ENCODE assay signal across 9 cellular contexts in the genomic region with DNA sequence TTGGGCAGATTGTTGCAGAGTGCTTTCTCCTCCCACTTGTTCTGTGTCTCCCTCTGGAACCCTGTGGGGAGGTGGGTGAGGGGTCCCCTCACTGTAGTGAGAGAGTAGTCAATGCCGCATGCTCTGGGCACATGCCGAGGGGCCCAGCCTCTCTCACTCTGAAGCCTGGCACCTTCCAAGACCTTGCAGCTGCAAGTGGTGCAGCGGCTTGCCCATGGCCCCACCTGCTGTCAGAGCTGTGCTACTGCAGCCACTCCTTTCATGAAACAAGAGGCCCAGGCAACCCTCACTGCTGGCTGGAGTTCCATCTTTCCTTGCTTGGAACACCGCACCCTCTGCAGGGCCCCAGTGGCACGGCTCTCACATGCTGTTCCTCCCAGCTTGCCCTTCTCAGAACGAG. TPM values are rescaled to one million over a fixed set of nuclear protein-coding genes. Genes with fewer than 3 reads are reported as not detected.
DNase-seq lines count a peak whose midpoint lies in the region; ATAC-seq and TF ChIP-seq lines count a peak whose summit lies in the region.
"Had no signal": no experiment of that assay in that cellular context is flagged by ENCODE, and none has a peak within 500 bp of the region (broad histone marks: within the 10 kb centered on the region; RNA-seq: fewer than 3 reads in every experiment).

No MANE protein-coding gene starts in this region.

- H3K9ac ChIP-seq in Loucy (ENCODE audit: low read depth, low read length, poor library complexity, severe bottlenecking): no peak overlapping the region

- CTCF ChIA-PET in activated CD4-positive, alpha-beta memory T cell treated with anti-CD3 and anti-CD28 coated beads for 36 hours (lab: Charles Lee): interaction anchor here (0.8 to 1.9 kb wide), 13 partner anchors 11 to 445 kb away, joined by 3 to 10 read pairs (median 4); no protein-coding TSS in a partner anchor

- no peaks in the 10 kb centered on the region for H3K27me3 ChIP-seq in Loucy (ENCODE audit: insufficient read depth, low read length, poor library complexity, severe bottlenecking)
- no peaks in the 10 kb centered on the region for H3K27me3 ChIP-seq in effector memory CD4-positive, alpha-beta T cell (replicated peaks; ENCODE audit: control insufficient read depth, insufficient read depth, low read length, poor library complexity, severe bottlenecking)

- peak; percentile 95 for TF ChIP-seq CTCF in Loucy (conservative IDR thresholded peaks at IDR 0.05; ENCODE audit: low read length)

- peaks cover 14% of the 10 kb centered on the region for H3K4me1 Mint-ChIP-seq in activated CD4-positive, alpha-beta memory T cell treated with anti-CD3 and anti-CD28 coated beads for 36 hours (ENCODE audit: low read depth)

- H3K4me1 ChIP-seq in Loucy (ENCODE audit: insufficient read depth, low read length, poor library complexity, severe bottlenecking): peaks cover 48% of the 10 kb centered on the region
- H3K4me1 ChIP-seq in effector memory CD4-positive, alpha-beta T cell (ENCODE audit: control insufficient read depth, insufficient read depth, low read length, poor library complexity, severe bottlenecking): peaks cover 7% of the 10 kb centered on the region

- H3F3A ChIP-seq in Loucy (ENCODE audit: low read depth): peaks cover 7% of the 10 kb centered on the region; the same call in 1 of the 2 replicates

- POLR2A ChIA-PET in activated CD4-positive, alpha-beta memory T cell treated with anti-CD3 and anti-CD28 coated beads for 36 hours (lab: Charles Lee): no interaction called here

- no peak overlapping the region for H2AFZ ChIP-seq in Loucy (ENCODE audit: low read length)

- H3K4me3 ChIP-seq in Loucy (ENCODE audit: low read length, poor library complexity, severe bottlenecking): no peak overlapping the region
- no peak overlapping the region for H3K4me3 ChIP-seq in effector memory CD4-positive, alpha-beta T cell (ENCODE audit: insufficient read depth, low read depth, low read length, poor library complexity, severe bottlenecking)

- peak; percentile 33 for DNase-seq in CMK (ENCODE audit: low read depth)
- peak; percentile 75 for DNase-seq in activated CD4-positive, alpha-beta memory T cell treated with anti-CD3 and anti-CD28 coated beads for 36 hours
- DNase-seq in effector memory CD4-positive, alpha-beta T cell: peak; percentile 41 to 55 (median 42)
- peak; percentile 80 for DNase-seq in midbrain (lab: John Stamatoyannopoulos, UW)
- DNase-seq in stimulated activated CD8-positive, alpha-beta memory T cell treated with anti-CD3 and anti-CD28 coated beads, Interleukin-2, amount 100 ng/mL, for 1 hour (ENCODE audit: low read depth in 2 of 2): peak; percentile 31 to 41

- H3K4me3 Mint-ChIP-seq in activated CD4-positive, alpha-beta memory T cell treated with anti-CD3 and anti-CD28 coated beads for 36 hours: no peak overlapping the region
- H3K4me3 Mint-ChIP-seq: IgD-negative memory B cell had no signal

- no peaks in the 10 kb centered on the region for H3K36me3 ChIP-seq in Loucy (ENCODE audit: insufficient read depth, low read length)
- no peaks in the 10 kb centered on the region for H3K36me3 ChIP-seq in effector memory CD4-positive, alpha-beta T cell (ENCODE audit: control insufficient read depth, insufficient read depth, low read length)

- H3K36me3 Mint-ChIP-seq in activated CD4-positive, alpha-beta memory T cell treated with anti-CD3 and anti-CD28 coated beads for 36 hours: no peaks in the 10 kb centered on the region
- H3K36me3 Mint-ChIP-seq: IgD-negative memory B cell had no signal

- ATAC-seq in GM21619 (IDR thresholded peaks at IDR 0.05; ENCODE audit: unreplicated experiment): no peak
- ATAC-seq in HG03342 (IDR thresholded peaks at IDR 0.05; ENCODE audit: unreplicated experiment): no peak

- H3K4me2 ChIP-seq in Loucy (ENCODE audit: low read depth, low read length, poor library complexity, severe bottlenecking): no peak overlapping the region

- no peaks in the 10 kb centered on the region for H4K20me1 ChIP-seq in Loucy (ENCODE audit: insufficient read depth, low read length, poor library complexity, severe bottlenecking)

- no peak overlapping the region for H3K27ac Mint-ChIP-seq in activated CD4-positive, alpha-beta memory T cell treated with anti-CD3 and anti-CD28 coated beads for 36 hours
- H3K27ac Mint-ChIP-seq: IgD-negative memory B cell had no signal

- no peaks in the 10 kb centered on the region for H3K9me2 ChIP-seq in Loucy (replicated peaks; ENCODE audit: low read depth, low read length)

- no peaks in the 10 kb centered on the region for H3K79me2 ChIP-seq in Loucy (ENCODE audit: insufficient read depth, low read length)

- H3K9me3 ChIP-seq in Loucy (ENCODE audit: insufficient read depth, low read depth, low read length): no peaks in the 10 kb centered on the region
- H3K9me3 ChIP-seq in effector memory CD4-positive, alpha-beta T cell (ENCODE audit: control insufficient read depth, low read length): no peaks in the 10 kb centered on the region

- no peak overlapping the region for H3K27ac ChIP-seq in effector memory CD4-positive, alpha-beta T cell (ENCODE audit: insufficient read depth, low read length, poor library complexity, severe bottlenecking)

- no peaks in the 10 kb centered on the region for H3K9me3 Mint-ChIP-seq in activated CD4-positive, alpha-beta memory T cell treated with anti-CD3 and anti-CD28 coated beads for 36 hours
- H3K9me3 Mint-ChIP-seq: IgD-negative memory B cell had no signal

- no peaks in the 10 kb centered on the region for H3K27me3 Mint-ChIP-seq in activated CD4-positive, alpha-beta memory T cell treated with anti-CD3 and anti-CD28 coated beads for 36 hours
- H3K27me3 Mint-ChIP-seq: IgD-negative memory B cell had no signal

- intact Hi-C loops in activated CD4-positive, alpha-beta memory T cell treated with anti-CD3 and anti-CD28 coated beads for 36 hours (cut with micrococcal nuclease): loop anchor here (2.0 kb wide), 1 partner anchor 42 kb away; no protein-coding TSS in a partner anchor

RNA-seq across cellular contexts. Expression of gene COL6A1, which starts 58.4 kb away (rescaled TPM):
- under 1 TPM; 0.39 to 0.40 TPM for total RNA-seq in activated CD4-positive, alpha-beta memory T cell treated with anti-CD3 and anti-CD28 coated beads for 36 hours
